8 cellular contexts compared by ENCODE assay signal in the genomic region with DNA sequence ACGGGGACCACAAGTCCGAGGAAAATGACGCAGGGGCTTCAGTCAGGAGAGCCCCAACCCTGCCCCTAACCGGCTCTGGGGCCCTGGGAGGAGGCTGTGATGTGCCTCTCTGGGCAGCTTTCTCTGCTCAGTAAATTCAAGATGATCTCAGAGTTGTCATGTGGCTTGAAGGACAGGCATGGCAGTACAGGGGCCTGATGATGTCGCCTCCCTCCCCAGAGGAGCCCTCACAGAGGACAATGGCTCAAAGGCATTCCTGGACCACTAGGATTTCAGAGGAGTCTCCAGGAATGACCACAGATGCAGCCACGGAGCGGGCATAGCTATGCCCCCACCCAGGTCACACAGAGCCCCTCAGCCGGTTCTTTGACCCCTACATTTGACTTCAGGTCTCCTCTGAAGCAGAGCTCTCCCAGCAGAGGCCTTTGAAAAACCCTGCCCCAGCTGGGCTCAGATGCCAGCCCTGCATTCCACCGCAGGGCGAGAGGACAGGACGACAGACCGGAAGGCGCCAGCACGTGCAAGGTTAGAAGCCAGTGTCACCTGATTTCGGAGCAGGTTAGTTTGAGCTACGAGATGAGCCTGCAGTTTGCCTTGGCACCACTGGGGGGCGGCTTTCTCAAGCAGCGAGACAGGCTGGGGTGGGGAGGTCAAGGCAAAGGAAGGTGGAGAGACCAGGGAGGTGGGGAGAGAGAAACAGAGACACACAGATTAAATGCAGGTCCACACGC. TPM values are rescaled to one million over a fixed set of nuclear protein-coding genes. Genes with fewer than 3 reads are reported as not detected.
DNase-seq lines count a peak whose midpoint lies in the region; ATAC-seq, FAIRE-seq and TF ChIP-seq lines count a peak whose summit lies in the region.

No MANE protein-coding gene starts in this region.

- no peak overlapping the region for H3K27ac Mint-ChIP-seq in WTC11

- peaks cover 4 to 7% of the 10 kb centered on the region in 2 donors for H3K4me1 ChIP-seq in kidney (ENCODE audit: control insufficient read depth in 1 of 2, insufficient read depth in 1 of 2, low read depth in 1 of 2, low read length in 2 of 2)

- DNase-seq in NOMO-1 (lab: John Stamatoyannopoulos, UW; ENCODE audit: unreplicated experiment in 2 of 2), result peak; percentile 16 to 21
- no peak for DNase-seq in NOMO-1 treated with dmso at 0.1 percent for 144 hours (lab: John Stamatoyannopoulos, UW; ENCODE audit: unreplicated experiment)
- DNase-seq in KG1 (lab: John Stamatoyannopoulos, UW), result peak; percentile 25
- peak; percentile 80 for DNase-seq in WTC11 (ENCODE audit: low spot score)
- DNase-seq in T47D (ENCODE audit: low read depth in 1 of 2, low spot score in 1 of 2), result peak; percentile 72 to 77
- peak; percentile 88 for DNase-seq in kidney
- peak; percentile 71 to 77 for DNase-seq in stimulated activated CD4-positive, alpha-beta T cell treated with anti-CD3 and anti-CD28 coated beads, Interleukin-2, amount 100 ng/mL, for 24 hours
- DNase-seq in T1000 (lab: John Stamatoyannopoulos, UW), result no peak

- ATAC-seq in WTC11, result peak; percentile 75

- H3K9ac ChIP-seq in kidney (ENCODE audit: low read length in 2 of 2), result no peak overlapping the region

- intact Hi-C loops in kidney (cut with DNase I), result no loop called here

- H3K9me3 ChIP-seq in kidney (ENCODE audit: control insufficient read depth in 1 of 2, low read length in 2 of 2), result no peaks in the 10 kb centered on the region

- peak; percentile 75 for TF ChIP-seq CTCF in WTC11 (IDR thresholded peaks at IDR 0.05)
- peak; percentile 72 for TF ChIP-seq CTCF in kidney (IDR thresholded peaks at IDR 0.05; ENCODE audit: borderline replicate concordance, extremely low read depth, insufficient read depth)

- no peak overlapping the region for H3K4me3 ChIP-seq in kidney (ENCODE audit: low read length in 2 of 2)

- in situ Hi-C loops in T47D (cut with HindIII; ENCODE audit: low pct_unique_long_range_greater_than_20kb, low sequenced_read_pairs), result no loop called here

- H3K27ac ChIP-seq in kidney (ENCODE audit: low read depth in 2 of 2, low read length in 2 of 2), result peak overlapping the region; percentile 19 to 67

- FAIRE-seq in kidney (lab: Jason Lieb, UNC), result no peak

- CTCF ChIA-PET in WTC11 (lab: Charles Lee), result interaction anchor here (0.5 to 3.5 kb wide), 37 partner anchors 9 to 570 kb away, joined by 3 to 34 read pairs (median 5); a partner anchor contains a TSS

- H3K9me3 Mint-ChIP-seq in WTC11, result no peaks in the 10 kb centered on the region

- H3K36me3 ChIP-seq in kidney (ENCODE audit: control insufficient read depth in 1 of 2, insufficient read depth in 2 of 2, low read length in 2 of 2), result peaks cover 0 to 11% of the 10 kb centered on the region in 2 donors

- H3K27me3 Mint-ChIP-seq in WTC11 (ENCODE audit: low read depth), result no peaks in the 10 kb centered on the region

- H3K4me1 Mint-ChIP-seq in WTC11, result 0 out of 2 replicates have a peak, but pooled peaks cover 5% of the 10 kb centered on the region

- POLR2A ChIA-PET in WTC11 (lab: Charles Lee), result interaction anchor here (0.6 to 1.2 kb wide), 2 partner anchors 37 to 39 kb away, joined by 4 read pairs; a partner anchor contains a TSS

- peaks cover 4% of the 10 kb centered on the region; the same call in 1 of the 2 replicates for H3K36me3 Mint-ChIP-seq in WTC11

- no peak overlapping the region for H3K4me3 Mint-ChIP-seq in WTC11

TF ChIP-seq in WTC11, 78 proteins besides CTCF, POLR2A, EP300 and RAD21 (continues in another document):
- TF ChIP-seq FOXK1 (CRISPR knock-in tag; IDR thresholded peaks at IDR 0.05) (peak; percentile 62; the same call in 1 of the 2 replicates), ZNF232 (CRISPR knock-in tag; IDR thresholded peaks at IDR 0.05) (peak; percentile 74), ZNF423 (CRISPR knock-in tag; IDR thresholded peaks at IDR 0.05) (no peak), RORB (CRISPR knock-in tag; IDR thresholded peaks at IDR 0.05) (no peak), FOXJ3 (CRISPR knock-in tag; IDR thresholded peaks at IDR 0.05; ENCODE audit: borderline replicate concordance) (no peak), ETV6 (CRISPR knock-in tag; IDR thresholded peaks at IDR 0.05) (peak; percentile 78; the same call in 1 of the 2 replicates), ZNF121 (CRISPR knock-in tag; IDR thresholded peaks at IDR 0.05) (0 out of 2 replicates have a peak, but pooled peaks have one; percentile 3), ZNF416 (CRISPR knock-in tag; IDR thresholded peaks at IDR 0.05) (no peak), SMAD3 (CRISPR knock-in tag; IDR thresholded peaks at IDR 0.05; ENCODE audit: borderline replicate concordance) (peak; percentile 41; the same call in 1 of the 2 replicates)
- TF ChIP-seq, protein P1, sequence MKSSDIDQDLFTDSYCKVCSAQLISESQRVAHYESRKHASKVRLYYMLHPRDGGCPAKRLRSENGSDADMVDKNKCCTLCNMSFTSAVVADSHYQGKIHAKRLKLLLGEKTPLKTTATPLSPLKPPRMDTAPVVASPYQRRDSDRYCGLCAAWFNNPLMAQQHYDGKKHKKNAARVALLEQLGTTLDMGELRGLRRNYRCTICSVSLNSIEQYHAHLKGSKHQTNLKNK (CRISPR knock-in tag; IDR thresholded peaks at IDR 0.05), result no peak
- TF ChIP-seq, protein P2, sequence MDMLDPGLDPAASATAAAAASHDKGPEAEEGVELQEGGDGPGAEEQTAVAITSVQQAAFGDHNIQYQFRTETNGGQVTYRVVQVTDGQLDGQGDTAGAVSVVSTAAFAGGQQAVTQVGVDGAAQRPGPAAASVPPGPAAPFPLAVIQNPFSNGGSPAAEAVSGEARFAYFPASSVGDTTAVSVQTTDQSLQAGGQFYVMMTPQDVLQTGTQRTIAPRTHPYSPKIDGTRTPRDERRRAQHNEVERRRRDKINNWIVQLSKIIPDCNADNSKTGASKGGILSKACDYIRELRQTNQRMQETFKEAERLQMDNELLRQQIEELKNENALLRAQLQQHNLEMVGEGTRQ (CRISPR knock-in tag; IDR thresholded peaks at IDR 0.05), result peak; percentile 84
- TF ChIP-seq, protein P3, sequence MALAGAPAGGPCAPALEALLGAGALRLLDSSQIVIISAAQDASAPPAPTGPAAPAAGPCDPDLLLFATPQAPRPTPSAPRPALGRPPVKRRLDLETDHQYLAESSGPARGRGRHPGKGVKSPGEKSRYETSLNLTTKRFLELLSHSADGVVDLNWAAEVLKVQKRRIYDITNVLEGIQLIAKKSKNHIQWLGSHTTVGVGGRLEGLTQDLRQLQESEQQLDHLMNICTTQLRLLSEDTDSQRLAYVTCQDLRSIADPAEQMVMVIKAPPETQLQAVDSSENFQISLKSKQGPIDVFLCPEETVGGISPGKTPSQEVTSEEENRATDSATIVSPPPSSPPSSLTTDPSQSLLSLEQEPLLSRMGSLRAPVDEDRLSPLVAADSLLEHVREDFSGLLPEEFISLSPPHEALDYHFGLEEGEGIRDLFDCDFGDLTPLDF (CRISPR knock-in tag; IDR thresholded peaks at IDR 0.05), result 0 out of 2 replicates have a peak, but pooled peaks have one; percentile 49
- TF ChIP-seq, protein P4, sequence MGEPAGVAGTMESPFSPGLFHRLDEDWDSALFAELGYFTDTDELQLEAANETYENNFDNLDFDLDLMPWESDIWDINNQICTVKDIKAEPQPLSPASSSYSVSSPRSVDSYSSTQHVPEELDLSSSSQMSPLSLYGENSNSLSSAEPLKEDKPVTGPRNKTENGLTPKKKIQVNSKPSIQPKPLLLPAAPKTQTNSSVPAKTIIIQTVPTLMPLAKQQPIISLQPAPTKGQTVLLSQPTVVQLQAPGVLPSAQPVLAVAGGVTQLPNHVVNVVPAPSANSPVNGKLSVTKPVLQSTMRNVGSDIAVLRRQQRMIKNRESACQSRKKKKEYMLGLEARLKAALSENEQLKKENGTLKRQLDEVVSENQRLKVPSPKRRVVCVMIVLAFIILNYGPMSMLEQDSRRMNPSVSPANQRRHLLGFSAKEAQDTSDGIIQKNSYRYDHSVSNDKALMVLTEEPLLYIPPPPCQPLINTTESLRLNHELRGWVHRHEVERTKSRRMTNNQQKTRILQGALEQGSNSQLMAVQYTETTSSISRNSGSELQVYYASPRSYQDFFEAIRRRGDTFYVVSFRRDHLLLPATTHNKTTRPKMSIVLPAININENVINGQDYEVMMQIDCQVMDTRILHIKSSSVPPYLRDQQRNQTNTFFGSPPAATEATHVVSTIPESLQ (CRISPR knock-in tag; IDR thresholded peaks at IDR 0.05), result no peak
- TF ChIP-seq, protein P5, sequence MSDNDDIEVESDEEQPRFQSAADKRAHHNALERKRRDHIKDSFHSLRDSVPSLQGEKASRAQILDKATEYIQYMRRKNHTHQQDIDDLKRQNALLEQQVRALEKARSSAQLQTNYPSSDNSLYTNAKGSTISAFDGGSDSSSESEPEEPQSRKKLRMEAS (CRISPR knock-in tag; IDR thresholded peaks at IDR 0.05), result peak; percentile 98
- TF ChIP-seq, protein P6, sequence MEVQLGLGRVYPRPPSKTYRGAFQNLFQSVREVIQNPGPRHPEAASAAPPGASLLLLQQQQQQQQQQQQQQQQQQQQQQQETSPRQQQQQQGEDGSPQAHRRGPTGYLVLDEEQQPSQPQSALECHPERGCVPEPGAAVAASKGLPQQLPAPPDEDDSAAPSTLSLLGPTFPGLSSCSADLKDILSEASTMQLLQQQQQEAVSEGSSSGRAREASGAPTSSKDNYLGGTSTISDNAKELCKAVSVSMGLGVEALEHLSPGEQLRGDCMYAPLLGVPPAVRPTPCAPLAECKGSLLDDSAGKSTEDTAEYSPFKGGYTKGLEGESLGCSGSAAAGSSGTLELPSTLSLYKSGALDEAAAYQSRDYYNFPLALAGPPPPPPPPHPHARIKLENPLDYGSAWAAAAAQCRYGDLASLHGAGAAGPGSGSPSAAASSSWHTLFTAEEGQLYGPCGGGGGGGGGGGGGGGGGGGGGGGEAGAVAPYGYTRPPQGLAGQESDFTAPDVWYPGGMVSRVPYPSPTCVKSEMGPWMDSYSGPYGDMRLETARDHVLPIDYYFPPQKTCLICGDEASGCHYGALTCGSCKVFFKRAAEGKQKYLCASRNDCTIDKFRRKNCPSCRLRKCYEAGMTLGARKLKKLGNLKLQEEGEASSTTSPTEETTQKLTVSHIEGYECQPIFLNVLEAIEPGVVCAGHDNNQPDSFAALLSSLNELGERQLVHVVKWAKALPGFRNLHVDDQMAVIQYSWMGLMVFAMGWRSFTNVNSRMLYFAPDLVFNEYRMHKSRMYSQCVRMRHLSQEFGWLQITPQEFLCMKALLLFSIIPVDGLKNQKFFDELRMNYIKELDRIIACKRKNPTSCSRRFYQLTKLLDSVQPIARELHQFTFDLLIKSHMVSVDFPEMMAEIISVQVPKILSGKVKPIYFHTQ (CRISPR knock-in tag; IDR thresholded peaks at IDR 0.05), result no peak
- TF ChIP-seq, protein P7, sequence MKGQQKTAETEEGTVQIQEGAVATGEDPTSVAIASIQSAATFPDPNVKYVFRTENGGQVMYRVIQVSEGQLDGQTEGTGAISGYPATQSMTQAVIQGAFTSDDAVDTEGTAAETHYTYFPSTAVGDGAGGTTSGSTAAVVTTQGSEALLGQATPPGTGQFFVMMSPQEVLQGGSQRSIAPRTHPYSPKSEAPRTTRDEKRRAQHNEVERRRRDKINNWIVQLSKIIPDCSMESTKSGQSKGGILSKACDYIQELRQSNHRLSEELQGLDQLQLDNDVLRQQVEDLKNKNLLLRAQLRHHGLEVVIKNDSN (CRISPR knock-in tag; IDR thresholded peaks at IDR 0.05), result peak; percentile 84

RNA-seq across cellular contexts. Expression of a gene that starts 39.2 kb away (rescaled TPM):
- total RNA-seq in WTC11 (2021) (38.9 to 42.5 TPM (median 41.6 TPM) in 3 replicates), kidney (121 TPM)
- 167 TPM for polyA plus RNA-seq in kidney (ENCODE audit: insufficient read depth, low read depth, low replicate concordance)

Comparison
In these comparisons a context has a peak if more than half of its experiments do, and no peak if none do; other contexts are left out.
1. DNase-seq: peak in NOMO-1 (2 of 2), KG1 (single experiment), WTC11 (single experiment), T47D (2 of 2), kidney (single experiment) and stimulated activated CD4-positive, alpha-beta T cell treated with anti-CD3 and anti-CD28 coated beads, Interleukin-2, amount 100 ng/mL, for 24 hours (2 of 2); none in NOMO-1 treated with dmso at 0.1 percent for 144 hours (single experiment) and T1000 (single experiment).